Comparison of ENCODE assay signal across 13 cellular contexts in the genomic region with DNA sequence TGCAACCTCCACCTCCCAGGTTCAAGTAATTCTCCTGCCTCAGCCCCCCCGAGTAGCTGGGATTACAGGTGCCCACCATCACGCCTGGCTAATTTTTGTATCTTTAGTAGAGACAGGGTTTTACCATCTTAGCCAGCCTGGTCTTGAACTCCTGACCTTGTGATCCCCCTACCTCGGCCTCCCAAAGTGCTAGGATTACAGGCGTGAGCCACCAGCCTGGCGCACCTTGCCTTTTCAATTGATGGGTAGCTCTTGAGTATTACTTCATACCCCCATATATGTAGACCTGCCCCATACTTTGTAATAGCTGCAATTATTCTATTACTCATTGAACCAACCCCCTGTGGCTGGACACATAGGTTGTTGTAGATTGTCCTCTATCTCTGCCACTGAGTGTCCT.
"Had no signal": no experiment of that assay in that cellular context is flagged by ENCODE, and none has a peak within 500 bp of the region (broad histone marks: within the 10 kb centered on the region; RNA-seq: fewer than 3 reads in every experiment).

No MANE protein-coding gene starts in this region.

- DNase-seq: activated gamma-delta T cell; activated T-cell treated with anti-CD3 and anti-CD28 coated beads, Interleukin-2, amount 50 U/mL, for 24 hours; hippocampal formation; kidney; left ventricle myocardium superior; mesendoderm; T-helper 17 cell; WERI-Rb-1 had no signal

- H3K27ac ChIP-seq: sigmoid colon, spleen, WERI-Rb-1 had no signal

- H3K4me3 ChIP-seq: sigmoid colon, spleen had no signal

- H3K9me3 Mint-ChIP-seq: activated naive CD4-positive, alpha-beta T cell treated with anti-CD3 and anti-CD28 coated beads, Interleukin-2, amount 50 U/mL, for 72 hours; activated T-cell treated with anti-CD3 and anti-CD28 coated beads, Interleukin-2, amount 50 U/mL, for 24 hours; natural killer cell treated with Interleukin-12 subunit alpha and Interleukin-12 subunit beta and Interleukin-15 and Interleukin-18, amount 100 ng/mL, for 72 hours had no signal

- ATAC-seq: activated naive CD4-positive, alpha-beta T cell treated with anti-CD3 and anti-CD28 coated beads, Interleukin-2, amount 50 U/mL, for 72 hours; esophagus mucosa; left ventricle myocardium superior; natural killer cell treated with Interleukin-12 subunit alpha and Interleukin-12 subunit beta and Interleukin-15 and Interleukin-18, amount 100 ng/mL, for 72 hours; T-helper 17 cell had no signal

- H3K9me3 ChIP-seq: sigmoid colon, spleen had no signal

- H3K27me3 ChIP-seq: sigmoid colon, spleen had no signal

- H3K27me3 Mint-ChIP-seq: activated T-cell treated with anti-CD3 and anti-CD28 coated beads, Interleukin-2, amount 50 U/mL, for 24 hours; T-helper 17 cell had no signal

- H3K36me3 Mint-ChIP-seq: activated naive CD4-positive, alpha-beta T cell treated with anti-CD3 and anti-CD28 coated beads, Interleukin-2, amount 50 U/mL, for 72 hours; natural killer cell treated with Interleukin-12 subunit alpha and Interleukin-12 subunit beta and Interleukin-15 and Interleukin-18, amount 100 ng/mL, for 72 hours had no signal

- H3K4me3 Mint-ChIP-seq: activated T-cell treated with anti-CD3 and anti-CD28 coated beads, Interleukin-2, amount 50 U/mL, for 24 hours; natural killer cell treated with Interleukin-12 subunit alpha and Interleukin-12 subunit beta and Interleukin-15 and Interleukin-18, amount 100 ng/mL, for 72 hours; T-helper 17 cell had no signal

- H3K36me3 ChIP-seq: WERI-Rb-1 had no signal

- H3K27ac Mint-ChIP-seq: activated T-cell treated with anti-CD3 and anti-CD28 coated beads, Interleukin-2, amount 50 U/mL, for 24 hours; natural killer cell treated with Interleukin-12 subunit alpha and Interleukin-12 subunit beta and Interleukin-15 and Interleukin-18, amount 100 ng/mL, for 72 hours; T-helper 17 cell had no signal
